1 cellular context compared by ENCODE assay signal in genomic region chr13:41543664-41544300, GRCh38.
TF ChIP-seq lines count a peak whose summit lies in the region.

No MANE protein-coding gene starts in this region.

TF ChIP-seq in Ishikawa, 13 proteins besides CTCF, POLR2A, EP300 and RAD21 (continued from another document):
- TF ChIP-seq REST (IDR thresholded peaks at IDR 0.05; ENCODE audit: low read depth): no peak
- TF ChIP-seq NFIC (IDR thresholded peaks at IDR 0.05): no peak
